12 cellular contexts compared by ENCODE assay signal in genomic region chr3:114789803-114790202, GRCh38.
DNase-seq lines count a peak whose midpoint lies in the region; ATAC-seq, FAIRE-seq and TF ChIP-seq lines count a peak whose summit lies in the region.
"Had no signal": no experiment of that assay in that cellular context is flagged by ENCODE, and none has a peak within 500 bp of the region (broad histone marks: within the 10 kb centered on the region; RNA-seq: fewer than 3 reads in every experiment).

No MANE protein-coding gene starts in this region.

- no peaks in the 10 kb centered on the region for H3K9me1 ChIP-seq in IMR-90 (ENCODE audit: insufficient read depth, low read length)

- no peak for TF ChIP-seq CTCF in IMR-90 (conservative IDR thresholded peaks at IDR 0.05; ENCODE audit: low read depth, low read length)
- no peak for TF ChIP-seq CTCF in tibial nerve (IDR thresholded peaks at IDR 0.05)

- no peak for TF ChIP-seq RAD21 in IMR-90 (IDR thresholded peaks at IDR 0.05; ENCODE audit: low read length)

- no peak overlapping the region for H3K56ac ChIP-seq in IMR-90 (ENCODE audit: extremely low read depth, insufficient read depth, low read length)

- H4K20me1 ChIP-seq in IMR-90 (ENCODE audit: insufficient read depth, low read length), result no peaks in the 10 kb centered on the region

- no TSS peak for BruUV-seq in IMR-90 (replicated peaks; lab: Mats Ljungman, UMichigan)

- H3K14ac ChIP-seq in IMR-90 (replicated peaks; ENCODE audit: low read depth, low read length), result no peak overlapping the region

- H4K91ac ChIP-seq in IMR-90 (ENCODE audit: insufficient read depth, low read depth, low read length), result no peak overlapping the region

- no peak overlapping the region for H3K23ac ChIP-seq in IMR-90 (ENCODE audit: low read depth, low read length)

- in situ Hi-C loops in IMR-90 (cut with MboI; ENCODE audit: low sequenced_read_pairs), result no loop called here

- no peak overlapping the region for H3K18ac ChIP-seq in IMR-90 (ENCODE audit: low read depth, low read length)

- no peak overlapping the region for H4K5ac ChIP-seq in IMR-90 (ENCODE audit: low read depth, low read length)

- no peak overlapping the region for H2BK120ac ChIP-seq in IMR-90 (ENCODE audit: low read depth, low read length)

- H4K8ac ChIP-seq in IMR-90 (ENCODE audit: low read depth in 2 of 2, low read length in 2 of 2), result no peak overlapping the region

- H3K4ac ChIP-seq in IMR-90 (ENCODE audit: low read depth, low read length), result no peak overlapping the region

- H3K9ac ChIP-seq in IMR-90 (ENCODE audit: low read depth, low read length), result no peak overlapping the region

- no peaks in the 10 kb centered on the region for H3K36me3 ChIP-seq in IMR-90 (ENCODE audit: control insufficient read depth, insufficient read depth, low read length)
- H3K36me3 ChIP-seq in tibial nerve, result no peaks in the 10 kb centered on the region

- H2BK20ac ChIP-seq in IMR-90 (ENCODE audit: low read depth, low read length), result no peak overlapping the region

- H3K27me3 ChIP-seq in IMR-90 (ENCODE audit: control insufficient read depth, insufficient read depth, low read length) (no peaks in the 10 kb centered on the region), tibial nerve (no peaks in the 10 kb centered on the region)

- no CpG with 5 or more reads among the region's 1 CpG for WGBS in IMR-90 (ENCODE audit: extremely low coverage in 2 of 2, insufficient read length in 1 of 2), 2 experiments
- WGBS in tibial nerve, 2 donors, result 59 to 64% methylated on average over 1 of the region's 1 CpG

- POLR2A ChIA-PET in IMR-90 (lab: Charles Lee; ENCODE audit: unreplicated experiment), result no interaction called here

- TF ChIP-seq POLR2A in IMR-90 (IDR thresholded peaks at IDR 0.05; ENCODE audit: low read depth, low read length) (no peak), tibial nerve (IDR thresholded peaks at IDR 0.05) (no peak)

- intact Hi-C loops in IMR-90 (cut with micrococcal nuclease), result no loop called here

- DNase-seq in DMS53 (lab: John Stamatoyannopoulos, UW) (peak; percentile 83), IMR-90 (peak; percentile 8), NCI-H748 treated with DMSO at 0.1 percent for 48 hours (lab: John Stamatoyannopoulos, UW) (peak; percentile 51), tibial nerve (ENCODE audit: low spot score in 2 of 2) (no peak), NCI-H446 treated with DMSO at 0.1 percent for 48 hours (lab: John Stamatoyannopoulos, UW) (no peak)
- DNase-seq in activated CD4-positive, CD25-positive, alpha-beta regulatory T cell (lab: John Stamatoyannopoulos, UW), result no peak
- DNase-seq: CD8-positive, alpha-beta T cell; COR-L47; GOT3; H9 had no signal

- no peak overlapping the region for H2BK15ac ChIP-seq in IMR-90 (ENCODE audit: low read depth, low read length)

- dilution Hi-C loops in IMR-90 (cut with HindIII; ENCODE audit: low sequenced_read_pairs, unreplicated experiment), result no loop called here

- no peak overlapping the region for H2AFZ ChIP-seq in IMR-90 (replicated peaks; ENCODE audit: low read length, poor library complexity)

- no peak overlapping the region for H2BK5ac ChIP-seq in IMR-90 (ENCODE audit: low read depth, low read length, poor library complexity, severe bottlenecking)

- H3K9me3 ChIP-seq in IMR-90 (ENCODE audit: control insufficient read depth, insufficient read depth, low read length), result no peaks in the 10 kb centered on the region
- no peaks in the 10 kb centered on the region for H3K9me3 ChIP-seq in tibial nerve

- TF ChIP-seq EP300 in tibial nerve (IDR thresholded peaks at IDR 0.05), result no peak

- H3K79me1 ChIP-seq in IMR-90 (ENCODE audit: low read depth in 1 of 2, low read length in 2 of 2), result no peaks in the 10 kb centered on the region

- H3K27ac ChIP-seq in IMR-90 (ENCODE audit: insufficient read depth, low read length) (no peak overlapping the region), tibial nerve (no peak overlapping the region)

- H3K4me3 ChIP-seq in IMR-90 (ENCODE audit: insufficient read depth, low read depth, low read length), result no peak overlapping the region
- no peak overlapping the region for H3K4me3 ChIP-seq in tibial nerve

- H2AK5ac ChIP-seq in IMR-90 (ENCODE audit: low read depth, low read length), result no peak overlapping the region

- H3K4me2 ChIP-seq in IMR-90 (ENCODE audit: low read depth, low read length), result no peak overlapping the region

- H2AK9ac ChIP-seq in IMR-90 (replicated peaks; ENCODE audit: low read depth, low read length, poor library complexity), result no peak overlapping the region

- CTCF ChIA-PET in IMR-90 (lab: Yijun Ruan, JAX), result interaction anchor here (0.5 to 1.1 kb wide), 2 partner anchors 18 to 854 kb away, joined by 4 to 5 read pairs; no protein-coding TSS in a partner anchor

- H3K4me1 ChIP-seq in IMR-90 (ENCODE audit: control insufficient read depth, insufficient read depth, low read length) (no peaks in the 10 kb centered on the region), tibial nerve (peaks cover 0 to 8% (median 0%) of the 10 kb centered on the region in 4 donors)

- FAIRE-seq in islet of Langerhans (lab: Jason Lieb, UNC), result peak; percentile 76
- FAIRE-seq: D721Med had no signal

- peak; percentile 61 for ATAC-seq in IMR-90 (ENCODE audit: low read depth)
- ATAC-seq: CD8-positive, alpha-beta T cell had no signal

TF ChIP-seq in IMR-90, 13 proteins besides CTCF, POLR2A, EP300 and RAD21:
- TF ChIP-seq MXI1 (IDR thresholded peaks at IDR 0.05; ENCODE audit: borderline replicate concordance, low read depth, low read length), result no peak
- TF ChIP-seq CEBPB (IDR thresholded peaks at IDR 0.05; ENCODE audit: low read depth, low read length), result no peak
- TF ChIP-seq CHD1 (IDR thresholded peaks at IDR 0.05; ENCODE audit: low read depth, low read length), result no peak
- no peak for TF ChIP-seq MAFK (IDR thresholded peaks at IDR 0.05; ENCODE audit: low read depth, low read length)
- TF ChIP-seq RCOR1 (IDR thresholded peaks at IDR 0.05; ENCODE audit: insufficient replicate concordance, low read length), result no peak
- TF ChIP-seq, protein P1, sequence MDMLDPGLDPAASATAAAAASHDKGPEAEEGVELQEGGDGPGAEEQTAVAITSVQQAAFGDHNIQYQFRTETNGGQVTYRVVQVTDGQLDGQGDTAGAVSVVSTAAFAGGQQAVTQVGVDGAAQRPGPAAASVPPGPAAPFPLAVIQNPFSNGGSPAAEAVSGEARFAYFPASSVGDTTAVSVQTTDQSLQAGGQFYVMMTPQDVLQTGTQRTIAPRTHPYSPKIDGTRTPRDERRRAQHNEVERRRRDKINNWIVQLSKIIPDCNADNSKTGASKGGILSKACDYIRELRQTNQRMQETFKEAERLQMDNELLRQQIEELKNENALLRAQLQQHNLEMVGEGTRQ (IDR thresholded peaks at IDR 0.05; ENCODE audit: low read depth, low read length), result no peak
- no peak for TF ChIP-seq NFE2L2 (IDR thresholded peaks at IDR 0.05; ENCODE audit: low read depth, low read length)

Comparison
In these comparisons a context has a peak if more than half of its experiments do, and no peak if none do; other contexts are left out.
1. DNase-seq: peak in DMS53 (single experiment), IMR-90 (single experiment) and NCI-H748 treated with DMSO at 0.1 percent for 48 hours (single experiment); none in activated CD4-positive, CD25-positive, alpha-beta regulatory T cell (0 of 4), tibial nerve (0 of 2) and NCI-H446 treated with DMSO at 0.1 percent for 48 hours (single experiment).